9 cellular contexts compared by ENCODE assay signal in the genomic region with DNA sequence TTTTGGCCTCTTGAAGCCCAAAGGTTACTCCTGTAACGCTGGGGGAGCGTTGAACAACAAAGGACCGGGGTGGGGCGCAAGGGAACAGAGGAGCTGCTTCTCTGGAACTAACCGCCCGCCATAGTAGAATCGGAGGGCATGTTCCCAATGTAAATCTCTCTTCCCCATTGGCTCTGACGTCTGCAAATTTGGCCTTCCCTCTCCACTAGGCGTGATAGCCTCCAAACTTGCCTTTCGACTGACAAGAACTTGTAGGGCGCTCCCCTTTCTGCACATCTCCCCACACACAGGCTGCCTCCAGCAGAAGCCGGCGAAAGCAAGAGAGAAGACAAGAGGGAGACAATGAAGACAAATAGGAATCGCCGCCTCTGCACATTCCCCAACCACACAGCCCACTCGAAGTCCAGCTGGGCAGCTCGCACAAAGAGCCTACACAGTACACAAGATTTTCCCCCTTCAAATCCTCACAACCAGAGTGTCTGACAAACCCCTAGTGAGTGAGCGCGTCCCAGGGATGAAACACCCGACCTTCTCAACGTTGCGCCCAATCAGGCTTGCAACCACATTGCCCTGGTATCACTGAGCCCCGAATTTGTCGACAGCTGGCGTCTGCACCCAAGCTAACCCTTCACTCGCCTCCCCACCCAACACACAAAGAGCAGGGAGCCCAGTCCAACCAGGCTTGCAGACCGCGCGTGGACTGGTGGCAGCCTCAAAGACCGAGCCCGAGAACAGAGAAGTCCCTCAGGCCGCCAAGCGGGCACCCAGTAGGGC. TPM values are rescaled to one million over a fixed set of nuclear protein-coding genes. Genes with fewer than 3 reads are reported as not detected.
DNase-seq lines count a peak whose midpoint lies in the region; ATAC-seq, FAIRE-seq and TF ChIP-seq lines count a peak whose summit lies in the region.
"Had no signal": no experiment of that assay in that cellular context is flagged by ENCODE, and none has a peak within 500 bp of the region (broad histone marks: within the 10 kb centered on the region; RNA-seq: fewer than 3 reads in every experiment).

No MANE protein-coding gene starts in this region.

- POLR2A ChIA-PET in GM12878 (lab: Charles Lee), result no interaction called here

- no peak for TF ChIP-seq EP300 in GM12878 (IDR thresholded peaks at IDR 0.05; ENCODE audit: borderline replicate concordance in 1 of 2, control insufficient read depth in 1 of 2, low read depth in 2 of 2, low read length in 2 of 2)

- BruUV-seq in GM12878 (replicated peaks; lab: Mats Ljungman, UMichigan), result no TSS peak

- H3K27ac ChIP-seq in GM12878 (ENCODE audit: control insufficient read depth, insufficient read depth) (no peak overlapping the region), left lung (peak overlapping the region in 1 of 2 donors; percentile 84), tibial artery (peak overlapping the region; percentile 66 to 83)

- ATAC-seq in Right ventricle myocardium superior (ENCODE audit: poor library complexity) (no peak), GM12878 (peak; percentile 41), left lung (no peak)

- DNase-seq in Right ventricle myocardium superior, result peak; percentile 42
- DNase-seq in cardiac septum (ENCODE audit: low spot score), result no peak
- DNase-seq in GM12878 (ENCODE audit: low read depth, low spot score), result no peak
- DNase-seq in left lung, result peak; percentile 35 to 76
- no peak for DNase-seq in tibial artery
- no peak for DNase-seq in NCI-H2227 treated with DMSO at 0.1 percent for 48 hours (lab: John Stamatoyannopoulos, UW)
- DNase-seq in NOMO-1 (lab: John Stamatoyannopoulos, UW; ENCODE audit: unreplicated experiment in 2 of 2), result no peak
- DNase-seq in D341Med (ENCODE audit: low spot score), result no peak

- WGBS in GM12878 (ENCODE audit: insufficient coverage, insufficient replicate concordance, low lambda C conversion rate, missing lambda C conversion rate), result 5% methylated on average over 33 of the region's 33 CpGs

- in situ Hi-C loops in GM12878 (cut with MboI), result loop anchor here (10.0 kb wide), 1 partner anchor 793 kb away; no protein-coding TSS in a partner anchor

- CTCF ChIA-PET in GM12878 (lab: Yijun Ruan, JAX), result interaction anchor here (0.8 to 6.3 kb wide), 8 partner anchors 793 to 1531 kb away, joined by 4 to 95 read pairs (median 20); no protein-coding TSS in a partner anchor

- no peaks in the 10 kb centered on the region for H3K79me2 ChIP-seq in GM12878 (ENCODE audit: control insufficient read depth, insufficient read depth, low read length)

- no peak overlapping the region for H3K9ac ChIP-seq in GM12878 (ENCODE audit: control insufficient read depth, insufficient read depth, low read length)

- H3K4me2 ChIP-seq in GM12878 (ENCODE audit: control insufficient read depth, insufficient read depth), result no peak overlapping the region

- no peak overlapping the region for H3K4me3 ChIP-seq in GM12878
- H3K4me3 ChIP-seq in left lung, result no peak overlapping the region
- peak overlapping the region; percentile 79 to 81 for H3K4me3 ChIP-seq in tibial artery
- H3K4me3 ChIP-seq: SJSA1 had no signal

- no peak for TF ChIP-seq POLR2A in GM12878 (IDR thresholded peaks at IDR 0.05; ENCODE audit: low read depth, low read length)

- H3K36me3 ChIP-seq in GM12878 (ENCODE audit: control insufficient read depth in 2 of 2, insufficient read depth in 2 of 2, low read length in 1 of 2) (no peaks in the 10 kb centered on the region), left lung (no peaks in the 10 kb centered on the region), tibial artery (no peaks in the 10 kb centered on the region)

- H3K4me1 ChIP-seq in GM12878 (ENCODE audit: control insufficient read depth, insufficient read depth, low read length), result no peaks in the 10 kb centered on the region
- peaks cover 6 to 44% of the 10 kb centered on the region in 2 donors for H3K4me1 ChIP-seq in left lung
- H3K4me1 ChIP-seq in tibial artery, result peaks cover 0 to 34% (median 13%) of the 10 kb centered on the region in 4 donors

- SMC1A ChIA-PET in GM12878 (lab: Charles Lee; ENCODE audit: uncharacterized antibody, unreplicated experiment), result interaction anchor here (1.4 to 6.0 kb wide), 7 partner anchors 13 to 1352 kb away, joined by 3 to 64 read pairs (median 8); no protein-coding TSS in a partner anchor

- intact Hi-C loops in Right ventricle myocardium superior (cut with DNase I) (loop anchor here (5.0 kb wide), 1 partner anchor 1240 kb away; no protein-coding TSS in a partner anchor), cardiac septum (cut with DNase I) (loop anchor here (5.0 to 10.0 kb wide), 9 partner anchors 383 to 1350 kb away; no protein-coding TSS in a partner anchor), GM12878 (cut with micrococcal nuclease; ENCODE audit: unreplicated experiment) (loop anchor here (5.0 to 10.0 kb wide), 6 partner anchors 273 to 1530 kb away; no protein-coding TSS in a partner anchor), left lung (cut with DNase I) (loop anchor here in 1 of 2 donors (10.0 kb wide), 2 partner anchors 793 to 1473 kb away; no protein-coding TSS in a partner anchor), tibial artery (cut with DNase I; ENCODE audit: low total_unique reads) (loop anchor here (5.0 to 10.0 kb wide), 4 partner anchors 105 to 1353 kb away; no protein-coding TSS in a partner anchor)

- H2AFZ ChIP-seq in GM12878 (ENCODE audit: control insufficient read depth, low read depth, low read length), result no peak overlapping the region

- H3K27me3 ChIP-seq in GM12878 (replicated peaks in 1 of 2; ENCODE audit: control insufficient read depth in 2 of 2, insufficient read depth in 2 of 2, low read length in 1 of 2) (peaks cover 33 to 34% of the 10 kb centered on the region in 2 experiments), left lung (peaks cover 23 to 67% of the 10 kb centered on the region in 2 donors), tibial artery (no peaks in the 10 kb centered on the region)
- H3K27me3 ChIP-seq: SJSA1 had no signal

- no peaks in the 10 kb centered on the region; the same call in 1 of the 2 replicates for H4K20me1 ChIP-seq in GM12878 (ENCODE audit: control insufficient read depth, insufficient read depth)

- no peak for TF ChIP-seq RAD21 in GM12878 (IDR thresholded peaks at IDR 0.05; ENCODE audit: insufficient read depth, low read depth, low read length)

- TF ChIP-seq CTCF in GM12878 (IDR thresholded peaks at IDR 0.05 in 2 of 3, conservative IDR thresholded peaks at IDR 0.05 in 1 of 3; ENCODE audit: control insufficient read depth in 2 of 3, extremely low read depth in 1 of 3, insufficient read depth in 1 of 3, low read depth in 3 of 3, low read length in 3 of 3) (no peak), left lung (IDR thresholded peaks at IDR 0.05) (no peak), tibial artery (IDR thresholded peaks at IDR 0.05) (no peak)

- RAD21 ChIA-PET in GM12878 (lab: Charles Lee; ENCODE audit: unreplicated experiment), result interaction anchor here (1.3 to 4.8 kb wide), 4 partner anchors 797 to 1474 kb away, joined by 3 to 64 read pairs (median 52); no protein-coding TSS in a partner anchor

- H3K9me3 ChIP-seq in GM12878 (replicated peaks; ENCODE audit: control insufficient read depth, insufficient read depth, low read length) (no peaks in the 10 kb centered on the region), left lung (no peaks in the 10 kb centered on the region), tibial artery (no peaks in the 10 kb centered on the region)
- H3K9me3 ChIP-seq: SJSA1 had no signal

- FAIRE-seq in GM12878 (lab: Jason Lieb, UNC), result no peak

TF ChIP-seq in GM12878, 131 proteins besides CTCF, POLR2A, EP300 and RAD21 (continues in another document):
- no peak for TF ChIP-seq ZBED1 (IDR thresholded peaks at IDR 0.05; ENCODE audit: borderline replicate concordance)
- no peak for TF ChIP-seq NRF1 (conservative IDR thresholded peaks at IDR 0.05; ENCODE audit: low read depth, low read length)
- TF ChIP-seq CHD4 (IDR thresholded peaks at IDR 0.05), result no peak

RNA-seq across cellular contexts. Expression of gene COL12A1, which starts 1.5 kb away (rescaled TPM):
- total RNA-seq in Right ventricle myocardium superior (10.7 TPM), cardiac septum (40.3 TPM), GM12878 (2014; rRNA removed) (under 0.01 TPM in 1 of 2 replicates, not detected in the other), GM12878 (2014; rRNA removed; fragmentation: Illumina TruSeq; extraction: Trizol) (not detected in 2 replicates), GM12878 (2021) (0.29 and 0.69 TPM in 2 replicates), left lung (10 to 100 TPM; 26.5 to 74.3 TPM)
- 0.29 TPM in 1 of 2 replicates, not detected in the other for total RNA-seq in GM12878 (2013; cell fraction: nucleolus; rRNA removed)
- polyA plus RNA-seq in GM12878 (2011; ENCODE audit: low read depth), result not detected
- polyA plus RNA-seq in GM12878 (2011; rRNA removed) (0.03 TPM in 1 of 2 replicates, not detected in the other), GM12878 (2014; fragmentation: Illumina TruSeq; extraction: Trizol) (under 0.01 TPM in 1 of 2 replicates, not detected in the other), GM12878 (2014; fragmentation: Nextera tagmentation; extraction: Ambion mirVana) (not detected), GM12878 (2014; rRNA removed) (not detected in 2 replicates), GM12878 (2016; fragmentation: Nextera tagmentation; extraction: Ambion mirVana) (under 1 TPM; 0.04 to 0.17 TPM)
- 0.02 TPM in 1 of 2 replicates, not detected in the other for polyA plus RNA-seq in GM12878 (2011; cell fraction: cytosol; rRNA removed)
- not detected in 2 replicates for polyA plus RNA-seq in GM12878 (2011; cell fraction: nucleus; rRNA removed)
- polyA plus RNA-seq in GM12878 (2012), result not detected in 2 replicates
- not detected in 2 replicates for polyA minus RNA-seq in GM12878 (2011; rRNA and poly(A)+ RNA removed)
- 3.3 and 3.6 TPM in 2 replicates for polyA minus RNA-seq in GM12878 (2011; cell fraction: cytosol; rRNA and poly(A)+ RNA removed)
- polyA minus RNA-seq in GM12878 (2011; cell fraction: nucleus; rRNA and poly(A)+ RNA removed), result 0.12 and 0.86 TPM in 2 replicates

RNA-seq across cellular contexts. Expression of gene COX7A2, which starts 36.2 kb away (rescaled TPM):
- total RNA-seq in Right ventricle myocardium superior, result 945 TPM
- 890 TPM for total RNA-seq in cardiac septum
- 16.2 and 17.4 TPM in 2 replicates for total RNA-seq in GM12878 (2013; cell fraction: nucleolus; rRNA removed)
- 199 and 239 TPM in 2 replicates for total RNA-seq in GM12878 (2014; rRNA removed)
- 417 and 432 TPM in 2 replicates for total RNA-seq in GM12878 (2014; rRNA removed; fragmentation: Illumina TruSeq; extraction: Trizol)
- 384 and 403 TPM in 2 replicates for total RNA-seq in GM12878 (2021)
- 436 TPM for polyA plus RNA-seq in GM12878 (2011; ENCODE audit: low read depth)
- 552 and 633 TPM in 2 replicates for polyA plus RNA-seq in GM12878 (2011; rRNA removed)
- polyA plus RNA-seq in GM12878 (2011; cell fraction: cytosol; rRNA removed), result 192 and 230 TPM in 2 replicates
- 111 and 240 TPM in 2 replicates for polyA plus RNA-seq in GM12878 (2011; cell fraction: nucleus; rRNA removed)
- polyA plus RNA-seq in GM12878 (2012), result 254 and 400 TPM in 2 replicates
- 520 and 635 TPM in 2 replicates for polyA plus RNA-seq in GM12878 (2014; fragmentation: Illumina TruSeq; extraction: Trizol)
- 1,000 to 10,000 TPM; 1,615 to 1,834 TPM for polyA plus RNA-seq in GM12878 (2014; fragmentation: Nextera tagmentation; extraction: Ambion mirVana)
- 238 and 276 TPM in 2 replicates for polyA plus RNA-seq in GM12878 (2014; rRNA removed)
- polyA plus RNA-seq in GM12878 (2016; fragmentation: Nextera tagmentation; extraction: Ambion mirVana), result 1,000 to 10,000 TPM in 1 of 2 experiments, 100 to 1,000 TPM in 1; 984 to 1,077 TPM
- polyA minus RNA-seq in GM12878 (2011; rRNA and poly(A)+ RNA removed), result 38.3 and 42.0 TPM in 2 replicates
- 19.9 and 26.2 TPM in 2 replicates for polyA minus RNA-seq in GM12878 (2011; cell fraction: cytosol; rRNA and poly(A)+ RNA removed)
- 15.3 and 17.0 TPM in 2 replicates for polyA minus RNA-seq in GM12878 (2011; cell fraction: nucleus; rRNA and poly(A)+ RNA removed)
- total RNA-seq in left lung, result 100 to 1,000 TPM; 316 to 322 TPM

Comparison
In these comparisons a context has a peak if more than half of its experiments do, and no peak if none do; other contexts are left out.
1. DNase-seq: peak in Right ventricle myocardium superior (single experiment) and left lung (2 of 2); none in cardiac septum (single experiment), GM12878 (single experiment), tibial artery (0 of 2), NCI-H2227 treated with DMSO at 0.1 percent for 48 hours (single experiment), NOMO-1 (0 of 2) and D341Med (single experiment).
2. H3K4me3 ChIP-seq: peak in tibial artery (2 of 2); none in GM12878 (single experiment) and left lung (0 of 2).